ENCODE assay signal across 8 cellular contexts in genomic region chrX:48957827-48958634, GRCh38. TPM values are rescaled to one million over a fixed set of nuclear protein-coding genes. Genes with fewer than 3 reads are reported as not detected.
DNase-seq lines count a peak whose midpoint lies in the region; ATAC-seq, FAIRE-seq and TF ChIP-seq lines count a peak whose summit lies in the region.

No MANE protein-coding gene starts in this region.

- ATAC-seq in GM21381 (IDR thresholded peaks at IDR 0.05; ENCODE audit: unreplicated experiment), result peak; percentile 85
- peak; percentile 84 for ATAC-seq in activated CD8-positive, alpha-beta memory T cell treated with anti-CD3 and anti-CD28 coated beads, Interleukin-2, amount 10 ng/mL, durations not matched to agents 7 days and 5 days

- no peak overlapping the region for H3K14ac ChIP-seq in H1 (ENCODE audit: insufficient read length)
- peak overlapping the region in 1 of 2 experiments; percentile 48 for H3K14ac ChIP-seq in mesenchymal stem cell (ENCODE audit: low read length in 2 of 2)

- H3K36me3 ChIP-seq in H1 (ENCODE audit: control insufficient read depth in 2 of 4, insufficient read depth in 4 of 4, low read length in 3 of 4) (peaks cover 0 to 13% (median 6%) of the 10 kb centered on the region in 4 experiments; a peak in 6 of 8 replicates), mesenchymal stem cell (ENCODE audit: control insufficient read depth in 1 of 2, insufficient read depth in 2 of 2, low read depth in 1 of 2, low read length in 2 of 2) (peaks cover 16 to 32% of the 10 kb centered on the region in 2 experiments)

- TF ChIP-seq RAD21 in H1 (IDR thresholded peaks at IDR 0.05 in 1 of 2, conservative IDR thresholded peaks at IDR 0.05 in 1 of 2; ENCODE audit: low read depth in 2 of 2, low read length in 2 of 2), result no peak

- TF ChIP-seq EP300 in H1 (IDR thresholded peaks at IDR 0.05; ENCODE audit: borderline replicate concordance in 1 of 2, low read depth in 2 of 2, low read length in 2 of 2), result no peak

- H4K5ac ChIP-seq in H1 (ENCODE audit: insufficient read length, low read depth, low read length), result peak overlapping the region; percentile 87

- peak overlapping the region; percentile 100 for H3K27ac Mint-ChIP-seq in activated CD8-positive, alpha-beta memory T cell treated with anti-CD3 and anti-CD28 coated beads, Interleukin-2, amount 10 ng/mL, durations not matched to agents 7 days and 5 days

- H3K4me3 ChIP-seq in H1 (ENCODE audit: extremely low read depth in 1 of 4, insufficient read depth in 2 of 4, low read depth in 3 of 4, low read length in 4 of 4) (peak overlapping the region; percentile 80 to 94 (median 91)), mesenchymal stem cell (ENCODE audit: insufficient read depth in 1 of 2, low read depth in 1 of 2, low read length in 2 of 2) (peak overlapping the region; percentile 78 to 85)

- peak overlapping the region in 3 of 4 experiments; percentile 82 to 97 (median 91); a peak in 6 of 7 replicates for H3K9ac ChIP-seq in H1 (replicated peaks in 1 of 4; ENCODE audit: extremely low read depth in 1 of 4, low read depth in 3 of 4, low read length in 3 of 4)
- H3K9ac ChIP-seq in mesenchymal stem cell (ENCODE audit: low read length), result peak overlapping the region; percentile 97

- H3K18ac ChIP-seq in H1 (ENCODE audit: extremely low read depth, low read length), result no peak overlapping the region; the same call in none of the 2 replicates
- H3K18ac ChIP-seq in mesenchymal stem cell (ENCODE audit: low read depth in 1 of 2, low read length in 2 of 2), result peak overlapping the region; percentile 73 to 80

- H3K9me3 ChIP-seq in H1 (ENCODE audit: insufficient read depth in 2 of 2, low read depth in 1 of 2, low read length in 1 of 2) (no peaks in the 10 kb centered on the region), mesenchymal stem cell (ENCODE audit: control insufficient read depth, low read length) (no peaks in the 10 kb centered on the region)

- no peak overlapping the region for H3K56ac ChIP-seq in H1 (replicated peaks; ENCODE audit: insufficient read length, low read depth, low read length)

- H2BK12ac ChIP-seq in H1 (ENCODE audit: low read depth, low read length) (peak overlapping the region; percentile 92; the same call in 1 of the 2 replicates), mesenchymal stem cell (ENCODE audit: low read length in 2 of 2) (no peak overlapping the region)

- H3K27me3 ChIP-seq in H1 (replicated peaks in 1 of 4; ENCODE audit: control insufficient read depth in 3 of 4, extremely low read depth in 1 of 4, insufficient read depth in 3 of 4, low read length in 3 of 4), result no peaks in the 10 kb centered on the region
- H3K27me3 ChIP-seq in mesenchymal stem cell (ENCODE audit: control insufficient read depth in 1 of 2, insufficient read depth in 1 of 2, low read length in 2 of 2), result peaks cover 0 to 3% of the 10 kb centered on the region in 2 experiments

- H2BK20ac ChIP-seq in H1 (ENCODE audit: low read length), result no peak overlapping the region

- H2BK5ac ChIP-seq in H1 (ENCODE audit: low read depth, low read length) (peak overlapping the region; percentile 96; the same call in 1 of the 2 replicates), mesenchymal stem cell (ENCODE audit: low read depth, low read length, poor library complexity, severe bottlenecking) (peak overlapping the region; percentile 84)

- peaks cover 0 to 2% of the 10 kb centered on the region in 2 experiments for H4K20me1 ChIP-seq in H1 (replicated peaks in 1 of 2; ENCODE audit: control insufficient read depth in 1 of 2, insufficient read depth in 2 of 2, low read length in 2 of 2)

- H3K79me2 ChIP-seq in H1 (ENCODE audit: control insufficient read depth in 1 of 2, insufficient read depth in 2 of 2, low read length in 2 of 2), result peaks cover 16 to 40% of the 10 kb centered on the region in 2 experiments; a peak in 3 of 4 replicates

- DNase-seq in COR-L47 (lab: John Stamatoyannopoulos, UW), result peak; percentile 93
- DNase-seq in HTR-8/SVneo (ENCODE audit: insufficient read length, low spot score), result peak; percentile 92
- DNase-seq in NOMO-1 treated with DMSO at 0.1 percent for 48 hours (lab: John Stamatoyannopoulos, UW; ENCODE audit: unreplicated experiment), result peak; percentile 95
- DNase-seq in activated CD8-positive, alpha-beta memory T cell treated with anti-CD3 and anti-CD28 coated beads, Interleukin-2, amount 10 ng/mL, durations not matched to agents 7 days and 5 days, result peak; percentile 97
- DNase-seq in H1 (ENCODE audit: low read depth in 1 of 2, low spot score in 2 of 2), result peak; percentile 83 to 88
- DNase-seq in mesenchymal stem cell, result peak; percentile 97
- peak; percentile 73 for DNase-seq in stimulated activated CD8-positive, alpha-beta memory T cell treated with anti-CD3 and anti-CD28 coated beads, Interleukin-12 subunit alpha, Interleukin-12 subunit beta, amount 100 ng/mL, for 24 hours (ENCODE audit: extremely low read depth)

- TF ChIP-seq POLR2A in H1 (IDR thresholded peaks at IDR 0.05; ENCODE audit: control extremely low read depth in 1 of 2, low read depth in 2 of 2, low read length in 2 of 2), result peak in 1 of 2 experiments; percentile 65; a peak in 2 of 3 replicates

- no peak overlapping the region for H2BK120ac ChIP-seq in H1 (replicated peaks; ENCODE audit: low read depth, low read length)
- H2BK120ac ChIP-seq in mesenchymal stem cell (ENCODE audit: low read depth, low read length), result peak overlapping the region; percentile 27

- FAIRE-seq in HTR-8/SVneo (lab: Jason Lieb, UNC) (no peak), H1 (lab: Jason Lieb, UNC) (peak; percentile 90)

- no peak for TF ChIP-seq CTCF in H1 (IDR thresholded peaks at IDR 0.05; ENCODE audit: control extremely low read depth in 1 of 3, insufficient read depth in 1 of 3, low read depth in 1 of 3, low read length in 3 of 3)

- WGBS in H1 (ENCODE audit: extremely low coverage in 1 of 2, insufficient coverage in 1 of 2, insufficient read length in 1 of 2, insufficient replicate concordance in 2 of 2, low coverage in 1 of 2, low lambda C conversion rate in 2 of 2, missing lambda C conversion rate in 1 of 2), 2 experiments, result 1% methylated on average over 24 of the region's 66 CpGs; no CpG with 5 or more reads in 1 of the 2 experiments
- WGBS in mesenchymal stem cell, result 1% methylated on average over 39 of the region's 66 CpGs

- peaks cover 0 to 7% (median 2%) of the 10 kb centered on the region in 4 experiments; a peak in 4 of 7 replicates for H3K4me1 ChIP-seq in H1 (replicated peaks in 1 of 4; ENCODE audit: control insufficient read depth in 3 of 4, insufficient read depth in 4 of 4, low read length in 3 of 4)
- peaks cover 6% of the 10 kb centered on the region for H3K4me1 ChIP-seq in mesenchymal stem cell (ENCODE audit: control insufficient read depth, insufficient read depth, low read depth, low read length)

- no peak overlapping the region for H3K23ac ChIP-seq in H1 (ENCODE audit: insufficient read length)
- H3K23ac ChIP-seq in mesenchymal stem cell (ENCODE audit: low read length in 2 of 2), result no peak overlapping the region

- peaks cover 7% of the 10 kb centered on the region; the same call in 1 of the 2 replicates for H3K79me1 ChIP-seq in H1 (ENCODE audit: low read depth, low read length)
- H3K79me1 ChIP-seq in mesenchymal stem cell (replicated peaks; ENCODE audit: low read length, poor library complexity, severe bottlenecking), result no peaks in the 10 kb centered on the region

- H2BK15ac ChIP-seq in H1 (ENCODE audit: low read length), result no peak overlapping the region
- H2BK15ac ChIP-seq in mesenchymal stem cell (ENCODE audit: low read depth, poor library complexity, severe bottlenecking), result no peak overlapping the region

- peaks cover 4% of the 10 kb centered on the region; the same call in 1 of the 2 replicates for H3K23me2 ChIP-seq in H1 (ENCODE audit: low read depth, low read length)

- H3K4me1 Mint-ChIP-seq in activated CD8-positive, alpha-beta memory T cell treated with anti-CD3 and anti-CD28 coated beads, Interleukin-2, amount 10 ng/mL, durations not matched to agents 7 days and 5 days, result peaks cover 45% of the 10 kb centered on the region

- H3K4ac ChIP-seq in H1 (replicated peaks; ENCODE audit: insufficient read length, low read depth, low read length), result no peak overlapping the region
- peak overlapping the region in 1 of 2 experiments; percentile 69 for H3K4ac ChIP-seq in mesenchymal stem cell (ENCODE audit: low read depth in 1 of 2, low read length in 2 of 2)

- H3K4me3 Mint-ChIP-seq in activated CD8-positive, alpha-beta memory T cell treated with anti-CD3 and anti-CD28 coated beads, Interleukin-2, amount 10 ng/mL, durations not matched to agents 7 days and 5 days, result peak overlapping the region; percentile 98

- H3K36me3 Mint-ChIP-seq in activated CD8-positive, alpha-beta memory T cell treated with anti-CD3 and anti-CD28 coated beads, Interleukin-2, amount 10 ng/mL, durations not matched to agents 7 days and 5 days, result peaks cover 7% of the 10 kb centered on the region

- H2AK5ac ChIP-seq in H1 (ENCODE audit: low read depth, low read length) (no peak overlapping the region), mesenchymal stem cell (ENCODE audit: low read length, severe bottlenecking) (no peak overlapping the region)

- peak overlapping the region; percentile 98 for H2AFZ ChIP-seq in H1 (ENCODE audit: low read length)
- H2AFZ ChIP-seq in mesenchymal stem cell (ENCODE audit: low read depth, low read length), result peak overlapping the region; percentile 42

- H4K8ac ChIP-seq in H1 (ENCODE audit: extremely low read depth, insufficient read depth, low read length), result peak overlapping the region; percentile 95
- peak overlapping the region; percentile 84 for H4K8ac ChIP-seq in mesenchymal stem cell (ENCODE audit: low read length)

- CTCF ChIA-PET in activated CD8-positive, alpha-beta memory T cell treated with anti-CD3 and anti-CD28 coated beads, Interleukin-2, amount 10 ng/mL, durations not matched to agents 7 days and 5 days (lab: Charles Lee), result interaction anchor here (0.7 to 2.9 kb wide), 8 partner anchors 12 to 383 kb away, joined by 3 to 9 read pairs (median 3); partner anchors contain the start of genes KCND1, RBM3 and TFE3
- CTCF ChIA-PET in H1 (lab: Charles Lee; ENCODE audit: partially characterized antibody), result interaction anchor here (2.0 to 2.2 kb wide), 2 partner anchors 9 to 15 kb away, joined by 4 to 15 read pairs; partner anchors contain the start of gene KCND1

- H3K27ac ChIP-seq in H1 (ENCODE audit: low read depth, low read length), result peak overlapping the region; percentile 97
- peak overlapping the region; percentile 100 for H3K27ac ChIP-seq in mesenchymal stem cell (ENCODE audit: low read length, poor library complexity, severe bottlenecking)

- no peak overlapping the region for H4K91ac ChIP-seq in H1 (replicated peaks; ENCODE audit: insufficient read length, low read length)
- H4K91ac ChIP-seq in mesenchymal stem cell (ENCODE audit: low read length), result peak overlapping the region; percentile 68

- H3K27me3 Mint-ChIP-seq in activated CD8-positive, alpha-beta memory T cell treated with anti-CD3 and anti-CD28 coated beads, Interleukin-2, amount 10 ng/mL, durations not matched to agents 7 days and 5 days, result no peaks in the 10 kb centered on the region

- H3K9me3 Mint-ChIP-seq in activated CD8-positive, alpha-beta memory T cell treated with anti-CD3 and anti-CD28 coated beads, Interleukin-2, amount 10 ng/mL, durations not matched to agents 7 days and 5 days (ENCODE audit: low read depth), result no peaks in the 10 kb centered on the region

- POLR2A ChIA-PET in H1 (lab: Charles Lee; ENCODE audit: partially characterized antibody), result interaction anchor here (0.6 to 6.7 kb wide), 12 partner anchors 12 to 882 kb away, joined by 3 to 70 read pairs (median 4); partner anchors contain the start of genes KCND1, PQBP1, SLC35A2 and TIMM17B

- peak overlapping the region; percentile 72 to 77 for H3K4me2 ChIP-seq in H1 (ENCODE audit: insufficient read depth in 1 of 2, low read depth in 2 of 2, low read length in 2 of 2)
- H3K4me2 ChIP-seq in mesenchymal stem cell (ENCODE audit: low read length, poor library complexity, severe bottlenecking), result no peak overlapping the region

RNA-seq across cellular contexts. Expression of gene OTUD5, which starts 0.6 kb away (rescaled TPM):
- 10 to 100 TPM; 56.9 to 65.2 TPM for total RNA-seq in activated CD8-positive, alpha-beta memory T cell treated with anti-CD3 and anti-CD28 coated beads, Interleukin-2, amount 10 ng/mL, durations not matched to agents 7 days and 5 days
- 50.0 and 53.5 TPM in 2 replicates for total RNA-seq in H1 (2021; fragmentation: NEBNext Ultra II Directional; extraction: Animal tissue kit (Norgen Biotek cat#: 25700))
- 46.3 and 60.4 TPM in 2 replicates for polyA plus RNA-seq in H1 (2011; rRNA removed)
- 68.8 TPM for polyA plus RNA-seq in H1 (2011; cell fraction: cytosol; rRNA removed)
- 194 TPM for polyA plus RNA-seq in H1 (2011; cell fraction: nucleus; rRNA removed)
- polyA plus RNA-seq in H1 (2012, experiment 1 of 2), result 54.1 to 62.5 TPM (median 56.8 TPM) in 4 replicates
- polyA plus RNA-seq in H1 (2012, experiment 2 of 2), result 34.1 TPM
- polyA plus RNA-seq in H1 (2013, experiment 1 of 2), result 46.5 TPM
- 43.2 TPM for polyA plus RNA-seq in H1 (2013, experiment 2 of 2)
- polyA minus RNA-seq in H1 (2011; rRNA and poly(A)+ RNA removed), result 71.4 and 82.5 TPM in 2 replicates
- polyA minus RNA-seq in H1 (2011; cell fraction: cytosol; rRNA and poly(A)+ RNA removed), result 27.0 TPM
- 49.3 TPM for polyA minus RNA-seq in H1 (2011; cell fraction: nucleus; rRNA and poly(A)+ RNA removed)
- 44.5 TPM for polyA plus RNA-seq in mesenchymal stem cell (2013, experiment 1 of 2)
- 44.0 TPM for polyA plus RNA-seq in mesenchymal stem cell (2013, experiment 2 of 2)

RNA-seq across cellular contexts. Expression of gene KCND1, which starts 13.6 kb away (rescaled TPM):
- 1 to 10 TPM; 2.9 to 5.5 TPM for total RNA-seq in activated CD8-positive, alpha-beta memory T cell treated with anti-CD3 and anti-CD28 coated beads, Interleukin-2, amount 10 ng/mL, durations not matched to agents 7 days and 5 days
- 4.8 and 6.8 TPM in 2 replicates for total RNA-seq in H1 (2021; fragmentation: NEBNext Ultra II Directional; extraction: Animal tissue kit (Norgen Biotek cat#: 25700))
- 3.1 and 4.5 TPM in 2 replicates for polyA plus RNA-seq in H1 (2011; rRNA removed)
- 2.0 TPM for polyA plus RNA-seq in H1 (2011; cell fraction: cytosol; rRNA removed)
- polyA plus RNA-seq in H1 (2011; cell fraction: nucleus; rRNA removed), result 5.5 TPM
- 4.5 to 7.4 TPM (median 5.7 TPM) in 4 replicates for polyA plus RNA-seq in H1 (2012, experiment 1 of 2)
- 3.9 TPM for polyA plus RNA-seq in H1 (2012, experiment 2 of 2)
- 5.2 TPM for polyA plus RNA-seq in H1 (2013, experiment 1 of 2)
- polyA plus RNA-seq in H1 (2013, experiment 2 of 2), result 5.2 TPM
- polyA minus RNA-seq in H1 (2011; rRNA and poly(A)+ RNA removed), result 2.8 and 3.0 TPM in 2 replicates
- 2.5 TPM for polyA minus RNA-seq in H1 (2011; cell fraction: cytosol; rRNA and poly(A)+ RNA removed)
- polyA minus RNA-seq in H1 (2011; cell fraction: nucleus; rRNA and poly(A)+ RNA removed), result 3.2 TPM
- polyA plus RNA-seq in mesenchymal stem cell (2013, experiment 1 of 2), result 4.6 TPM
- 4.3 TPM for polyA plus RNA-seq in mesenchymal stem cell (2013, experiment 2 of 2)

RNA-seq across cellular contexts. Expression of gene PIM2, which starts 39.2 kb away (rescaled TPM):
- total RNA-seq in activated CD8-positive, alpha-beta memory T cell treated with anti-CD3 and anti-CD28 coated beads, Interleukin-2, amount 10 ng/mL, durations not matched to agents 7 days and 5 days, result 100 to 1,000 TPM; 168 to 252 TPM
- total RNA-seq in H1 (2021; fragmentation: NEBNext Ultra II Directional; extraction: Animal tissue kit (Norgen Biotek cat#: 25700)), result 180 and 190 TPM in 2 replicates
- 203 and 257 TPM in 2 replicates for polyA plus RNA-seq in H1 (2011; rRNA removed)
- 177 TPM for polyA plus RNA-seq in H1 (2011; cell fraction: cytosol; rRNA removed)
- polyA plus RNA-seq in H1 (2011; cell fraction: nucleus; rRNA removed), result 225 TPM
- polyA plus RNA-seq in H1 (2012, experiment 1 of 2), result 134 to 160 TPM (median 142 TPM) in 4 replicates
- polyA plus RNA-seq in H1 (2012, experiment 2 of 2), result 156 TPM
- polyA plus RNA-seq in H1 (2013, experiment 1 of 2), result 184 TPM
- polyA plus RNA-seq in H1 (2013, experiment 2 of 2), result 162 TPM
- polyA minus RNA-seq in H1 (2011; rRNA and poly(A)+ RNA removed), result 137 and 189 TPM in 2 replicates
- polyA minus RNA-seq in H1 (2011; cell fraction: cytosol; rRNA and poly(A)+ RNA removed), result 77.9 TPM
- polyA minus RNA-seq in H1 (2011; cell fraction: nucleus; rRNA and poly(A)+ RNA removed), result 103 TPM
- 11.0 TPM for polyA plus RNA-seq in mesenchymal stem cell (2013, experiment 1 of 2)
- 10.8 TPM for polyA plus RNA-seq in mesenchymal stem cell (2013, experiment 2 of 2)

RNA-seq across cellular contexts. Expression of gene GRIPAP1, which starts 44.0 kb away (rescaled TPM):
- 100 to 1,000 TPM; 104 to 126 TPM for total RNA-seq in activated CD8-positive, alpha-beta memory T cell treated with anti-CD3 and anti-CD28 coated beads, Interleukin-2, amount 10 ng/mL, durations not matched to agents 7 days and 5 days
- total RNA-seq in H1 (2021; fragmentation: NEBNext Ultra II Directional; extraction: Animal tissue kit (Norgen Biotek cat#: 25700)), result 44.5 and 55.9 TPM in 2 replicates
- polyA plus RNA-seq in H1 (2011; rRNA removed), result 21.6 and 26.6 TPM in 2 replicates
- 48.8 TPM for polyA plus RNA-seq in H1 (2011; cell fraction: cytosol; rRNA removed)
- 109 TPM for polyA plus RNA-seq in H1 (2011; cell fraction: nucleus; rRNA removed)
- polyA plus RNA-seq in H1 (2012, experiment 1 of 2), result 48.2 to 66.4 TPM (median 56.0 TPM) in 4 replicates
- polyA plus RNA-seq in H1 (2012, experiment 2 of 2), result 9.6 TPM
- polyA plus RNA-seq in H1 (2013, experiment 1 of 2), result 21.7 TPM
- 20.1 TPM for polyA plus RNA-seq in H1 (2013, experiment 2 of 2)
- 21.2 and 32.0 TPM in 2 replicates for polyA minus RNA-seq in H1 (2011; rRNA and poly(A)+ RNA removed)
- polyA minus RNA-seq in H1 (2011; cell fraction: cytosol; rRNA and poly(A)+ RNA removed), result 14.7 TPM
- 39.5 TPM for polyA minus RNA-seq in H1 (2011; cell fraction: nucleus; rRNA and poly(A)+ RNA removed)
- polyA plus RNA-seq in mesenchymal stem cell (2013, experiment 1 of 2), result 14.9 TPM
- polyA plus RNA-seq in mesenchymal stem cell (2013, experiment 2 of 2), result 14.8 TPM

RNA-seq across cellular contexts. Expression of gene SLC35A2, which starts 46.6 kb away (rescaled TPM):
- 10 to 100 TPM; 13.0 to 21.0 TPM for total RNA-seq in activated CD8-positive, alpha-beta memory T cell treated with anti-CD3 and anti-CD28 coated beads, Interleukin-2, amount 10 ng/mL, durations not matched to agents 7 days and 5 days
- total RNA-seq in H1 (2021; fragmentation: NEBNext Ultra II Directional; extraction: Animal tissue kit (Norgen Biotek cat#: 25700)), result 20.4 and 21.4 TPM in 2 replicates
- 48.3 and 52.1 TPM in 2 replicates for polyA plus RNA-seq in H1 (2011; rRNA removed)
- polyA plus RNA-seq in H1 (2011; cell fraction: cytosol; rRNA removed), result 28.7 TPM
- polyA plus RNA-seq in H1 (2011; cell fraction: nucleus; rRNA removed), result 47.9 TPM
- 16.1 to 23.4 TPM (median 21.7 TPM) in 4 replicates for polyA plus RNA-seq in H1 (2012, experiment 1 of 2)
- polyA plus RNA-seq in H1 (2012, experiment 2 of 2), result 18.4 TPM
- 24.6 TPM for polyA plus RNA-seq in H1 (2013, experiment 1 of 2)
- polyA plus RNA-seq in H1 (2013, experiment 2 of 2), result 26.8 TPM
- 39.4 and 40.0 TPM in 2 replicates for polyA minus RNA-seq in H1 (2011; rRNA and poly(A)+ RNA removed)
- 14.3 TPM for polyA minus RNA-seq in H1 (2011; cell fraction: cytosol; rRNA and poly(A)+ RNA removed)
- 9.2 TPM for polyA minus RNA-seq in H1 (2011; cell fraction: nucleus; rRNA and poly(A)+ RNA removed)
- 38.4 TPM for polyA plus RNA-seq in mesenchymal stem cell (2013, experiment 1 of 2)
- 38.1 TPM for polyA plus RNA-seq in mesenchymal stem cell (2013, experiment 2 of 2)

Comparison
In these comparisons a context has a peak if more than half of its experiments do, and no peak if none do; other contexts are left out.
1. Peak in every context shown above with its lines: DNase-seq, ATAC-seq, H3K4me3 ChIP-seq and H3K27ac ChIP-seq.